In genomic region chr5:15044521-15044920, GRCh38 we compare ENCODE assay signal across 28 cellular contexts.
"Had no signal": no experiment of that assay in that cellular context is flagged by ENCODE, and none has a peak within 500 bp of the region (broad histone marks: within the 10 kb centered on the region; RNA-seq: fewer than 3 reads in every experiment).

No MANE protein-coding gene starts in this region.

- DNase-seq: activated CD4-positive, alpha-beta T cell treated with anti-CD3 and anti-CD28 coated beads for 36 hours; activated CD4-positive, alpha-beta T cell treated with anti-CD3 and anti-CD28 coated beads, Interleukin-2, amount 10 ng/mL, durations not matched to agents 7 days and 5 days; activated CD4-positive, alpha-beta T cell treated with anti-CD3 and anti-CD28 coated beads, Interleukin-2, amount 50 U/mL, for 48 hours; activated CD4-positive, CD25-positive, alpha-beta regulatory T cell; activated CD4-positive, CD25-positive, alpha-beta regulatory T cell treated with anti-CD3 and anti-CD28 coated beads, Interleukin-2, amount 50 U/mL, for 72 hours; activated CD8-positive, alpha-beta memory T cell treated with anti-CD3 and anti-CD28 coated beads for 24 hours; activated CD8-positive, alpha-beta T cell treated with anti-CD3 and anti-CD28 coated beads for 36 hours; activated effector memory CD4-positive, alpha-beta T cell treated with Interleukin-2 at 50 U/mL for 16 hours; activated gamma-delta T cell treated with Interleukin-2 at 50 U/mL for 16 hours; activated naive CD4-positive, alpha-beta T cell treated with anti-CD3 and anti-CD28 coated beads, Interleukin-2, amount 50 U/mL, for 16 hours; activated naive CD4-positive, alpha-beta T cell treated with Interleukin-2 at 50 U/mL for 16 hours; activated T-cell treated with anti-CD3 and anti-CD28 coated beads, Interleukin-2, amount 50 U/mL, for 4 hours; amniotic stem cell; anterior cingulate cortex; brain microvascular endothelial cell; caudate nucleus; effector CD8-positive, alpha-beta T cell; foreskin fibroblast; head of caudate nucleus; hippocampal formation; T-helper 2 cell had no signal

- H3K36me3 ChIP-seq: brain microvascular endothelial cell had no signal

- FAIRE-seq: astrocyte, colon, endometrium, endothelial cell of umbilical vein, frontal cortex had no signal

- H3K27ac ChIP-seq: brain microvascular endothelial cell, epithelial cell of prostate had no signal

- H3K27me3 ChIP-seq: brain microvascular endothelial cell had no signal

- ATAC-seq: activated CD4-positive, alpha-beta T cell treated with anti-CD3 and anti-CD28 coated beads for 36 hours; activated CD8-positive, alpha-beta T cell treated with anti-CD3 and anti-CD28 coated beads for 36 hours; activated T-cell treated with anti-CD3 and anti-CD28 coated beads, Interleukin-2, amount 50 U/mL, for 4 hours; activated T-helper 17 cell treated with anti-CD3 and anti-CD28 coated beads, Interleukin-2, amount 50 U/mL, for 72 hours had no signal
